ENCODE assay signal across 8 cellular contexts in the genomic region with DNA sequence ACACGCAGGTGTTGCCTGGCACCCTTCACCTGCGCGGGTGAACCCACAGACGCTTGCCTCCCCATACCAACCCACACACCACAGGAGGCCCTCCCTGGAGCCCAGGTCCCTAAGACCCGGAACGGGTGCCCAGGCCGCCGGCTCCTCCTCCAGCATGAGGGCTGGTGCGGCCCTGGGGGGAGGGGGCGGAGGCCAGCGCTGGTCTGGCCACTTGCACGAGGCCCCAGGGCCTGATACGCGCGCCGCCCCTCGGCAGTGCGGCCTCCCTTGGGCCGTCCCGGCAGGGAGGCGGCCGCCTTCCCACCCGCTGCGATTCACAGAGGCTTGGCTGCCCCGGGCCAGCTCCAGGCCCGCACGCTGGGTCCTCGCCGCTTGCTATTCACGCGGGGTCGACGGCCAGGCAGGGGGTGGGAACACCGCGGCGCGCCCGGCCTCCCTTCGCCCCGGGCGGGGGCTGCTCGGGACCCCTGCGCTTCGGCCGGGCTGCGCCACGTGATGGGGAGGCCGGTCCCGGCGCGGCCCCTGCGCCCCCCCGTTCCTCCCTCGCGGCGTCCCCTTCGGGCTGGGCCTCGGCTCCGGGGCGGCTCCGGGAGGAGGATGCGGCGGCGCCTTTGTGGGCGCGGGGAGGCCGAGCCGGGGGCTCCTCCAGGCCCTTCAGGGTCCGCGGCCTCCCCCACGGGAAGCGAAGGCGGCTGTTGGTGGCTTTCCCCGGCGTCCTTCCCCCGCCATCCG. TPM values are rescaled to one million over a fixed set of nuclear protein-coding genes. Genes with fewer than 3 reads are reported as not detected.
DNase-seq lines count a peak whose midpoint lies in the region; ATAC-seq and TF ChIP-seq lines count a peak whose summit lies in the region.

No MANE protein-coding gene starts in this region.

- H3K36me3 ChIP-seq in BLaER1 treated with 17β-estradiol and CSF1 and Interleukin-3, amounts not matched to agents 10 nM and 100 nM: peaks cover 32 to 52% (median 41%) of the 10 kb centered on the region in 11 experiments
- peaks cover 33 to 47% of the 10 kb centered on the region in 2 donors for H3K36me3 ChIP-seq in neuronal stem cell (replicated peaks in 1 of 2; ENCODE audit: control insufficient read depth in 2 of 2, insufficient read depth in 2 of 2, low read length in 2 of 2)

- peak overlapping the region; percentile 76 to 98 (median 96) for H3K27ac ChIP-seq in BLaER1 treated with 17β-estradiol and CSF1 and Interleukin-3, amounts not matched to agents 10 nM and 100 nM
- H3K27ac ChIP-seq in neuronal stem cell (replicated peaks; ENCODE audit: low read length): peak overlapping the region; percentile 67

- ATAC-seq in GM18909 (IDR thresholded peaks at IDR 0.05; ENCODE audit: poor library complexity, unreplicated experiment) (peak; percentile 3), HG03565 (IDR thresholded peaks at IDR 0.05; ENCODE audit: unreplicated experiment) (no peak)
- peak; percentile 1 to 4 for ATAC-seq in activated T-cell treated with anti-CD3 and anti-CD28 coated beads, Interleukin-2, amount 50 U/mL, for 4 hours

- in situ Hi-C loops in KBM-7 (cut with MboI; ENCODE audit: low pct_unique_long_range_greater_than_20kb, low sequenced_read_pairs): no loop called here

- DNase-seq in KBM-7: peak; percentile 34
- no peak for DNase-seq in activated T-cell treated with anti-CD3 and anti-CD28 coated beads, Interleukin-2, amount 50 U/mL, for 4 hours
- peak; percentile 71 for DNase-seq in fibroblast of villous mesenchyme (ENCODE audit: low read depth)
- no peak for DNase-seq in neuronal stem cell (ENCODE audit: low spot score)
- no peak for DNase-seq in GDM1 (lab: John Stamatoyannopoulos, UW)

- no peaks in the 10 kb centered on the region for H3K9me3 Mint-ChIP-seq in activated T-cell treated with anti-CD3 and anti-CD28 coated beads, Interleukin-2, amount 50 U/mL, for 4 hours

- H4K20me1 ChIP-seq in BLaER1 treated with 17β-estradiol and CSF1 and Interleukin-3, amounts not matched to agents 10 nM and 100 nM: peaks cover 18 to 55% (median 48%) of the 10 kb centered on the region in 11 experiments; a peak in 21 of 22 replicates

- H2BK15ac ChIP-seq in neuronal stem cell (ENCODE audit: low read length): peak overlapping the region; percentile 78

- peak overlapping the region; percentile 94 for H3K14ac ChIP-seq in neuronal stem cell (ENCODE audit: low read length)

- no peak for TF ChIP-seq CTCF in fibroblast of villous mesenchyme (IDR thresholded peaks at IDR 0.05; ENCODE audit: insufficient read depth, low read depth, low read length)

- peak overlapping the region; percentile 92 to 100 (median 98) for H3K9ac ChIP-seq in BLaER1 treated with 17β-estradiol and CSF1 and Interleukin-3, amounts not matched to agents 10 nM and 100 nM
- H3K9ac ChIP-seq in neuronal stem cell (ENCODE audit: low read depth, low read length, poor library complexity): peak overlapping the region; percentile 98

- H3K23ac ChIP-seq in neuronal stem cell (ENCODE audit: low read depth, low read length, poor library complexity): peak overlapping the region; percentile 99

- H2BK12ac ChIP-seq in neuronal stem cell (ENCODE audit: low read length): no peak overlapping the region

- H3K4me3 Mint-ChIP-seq in activated T-cell treated with anti-CD3 and anti-CD28 coated beads, Interleukin-2, amount 50 U/mL, for 4 hours: peak overlapping the region; percentile 78

- no peak overlapping the region for H4K91ac ChIP-seq in neuronal stem cell (ENCODE audit: low read depth, low read length, poor library complexity)

- H2BK120ac ChIP-seq in neuronal stem cell (ENCODE audit: low read depth, low read length): peak overlapping the region; percentile 54

- H3K4me1 ChIP-seq in BLaER1 treated with 17β-estradiol and CSF1 and Interleukin-3, amounts not matched to agents 10 nM and 100 nM: peaks cover 44 to 57% (median 52%) of the 10 kb centered on the region in 10 experiments
- peaks cover 40 to 41% of the 10 kb centered on the region in 2 donors for H3K4me1 ChIP-seq in neuronal stem cell (ENCODE audit: control insufficient read depth in 2 of 2, insufficient read depth in 1 of 2, low read depth in 1 of 2, low read length in 2 of 2)

- H3K36me3 Mint-ChIP-seq in activated T-cell treated with anti-CD3 and anti-CD28 coated beads, Interleukin-2, amount 50 U/mL, for 4 hours (ENCODE audit: insufficient read depth): peaks cover 4% of the 10 kb centered on the region

- H2AFZ ChIP-seq in neuronal stem cell (ENCODE audit: low read length): peak overlapping the region; percentile 66

- H3K27me3 ChIP-seq in BLaER1 treated with 17β-estradiol and CSF1 and Interleukin-3, amounts not matched to agents 10 nM and 100 nM: no peaks in the 10 kb centered on the region
- no peaks in the 10 kb centered on the region for H3K27me3 ChIP-seq in neuronal stem cell (ENCODE audit: control insufficient read depth in 3 of 3, insufficient read depth in 3 of 3, low read depth in 1 of 3, low read length in 3 of 3)

- H3K4me3 ChIP-seq in BLaER1 treated with 17β-estradiol and CSF1 and Interleukin-3, amounts not matched to agents 10 nM and 100 nM: peak overlapping the region; percentile 83 to 100 (median 98)
- H3K4me3 ChIP-seq in fibroblast of villous mesenchyme (ENCODE audit: low read depth, low read length) (peak overlapping the region; percentile 72), neuronal stem cell (ENCODE audit: low read length in 2 of 2) (peak overlapping the region; percentile 94 to 97)

- H2AK5ac ChIP-seq in neuronal stem cell (ENCODE audit: low read depth, low read length): peak overlapping the region; percentile 94

- WGBS in neuronal stem cell (ENCODE audit: extremely low coverage in 2 of 2, insufficient read length in 2 of 2, insufficient replicate concordance in 1 of 2), 2 donors: no CpG with 5 or more reads among the region's 77 CpGs

- H3K4me1 Mint-ChIP-seq in activated T-cell treated with anti-CD3 and anti-CD28 coated beads, Interleukin-2, amount 50 U/mL, for 4 hours (ENCODE audit: low read depth): peaks cover 7% of the 10 kb centered on the region

- no peak overlapping the region for H4K8ac ChIP-seq in neuronal stem cell (ENCODE audit: low read depth, low read length)

- no peaks in the 10 kb centered on the region for H3K27me3 Mint-ChIP-seq in activated T-cell treated with anti-CD3 and anti-CD28 coated beads, Interleukin-2, amount 50 U/mL, for 4 hours (ENCODE audit: low read depth)

- peak overlapping the region; percentile 92 to 100 (median 99) for H3K4me2 ChIP-seq in BLaER1 treated with 17β-estradiol and CSF1 and Interleukin-3, amounts not matched to agents 10 nM and 100 nM
- peak overlapping the region; percentile 87 for H3K4me2 ChIP-seq in neuronal stem cell (ENCODE audit: insufficient read depth, low read length, poor library complexity, severe bottlenecking)

- peaks cover 37% of the 10 kb centered on the region for H3K79me1 ChIP-seq in neuronal stem cell (ENCODE audit: low read depth, low read length)

- H3K9me3 ChIP-seq in BLaER1 treated with 17β-estradiol and CSF1 and Interleukin-3, amounts not matched to agents 10 nM and 100 nM (replicated peaks in 1 of 11): no peaks in the 10 kb centered on the region
- H3K9me3 ChIP-seq in neuronal stem cell (replicated peaks in 1 of 2; ENCODE audit: control insufficient read depth in 2 of 2, insufficient read depth in 1 of 2, low read depth in 1 of 2, low read length in 2 of 2): peaks cover 0 to 3% of the 10 kb centered on the region in 2 donors

- peak overlapping the region; percentile 99 for H2BK5ac ChIP-seq in neuronal stem cell (ENCODE audit: low read length)

- H3K18ac ChIP-seq in neuronal stem cell (ENCODE audit: low read length): peak overlapping the region; percentile 95

- H3K4ac ChIP-seq in neuronal stem cell (ENCODE audit: low read length): peak overlapping the region; percentile 53

RNA-seq across cellular contexts. Expression of a gene that starts 0.7 kb away (rescaled TPM):
- total RNA-seq in activated T-cell treated with anti-CD3 and anti-CD28 coated beads, Interleukin-2, amount 50 U/mL, for 4 hours: 100 to 1,000 TPM; 365 to 468 (median 403) TPM
- 274 and 280 TPM in 2 replicates for total RNA-seq in fibroblast of villous mesenchyme
- polyA plus RNA-seq in neuronal stem cell (2013, experiment 1 of 2): 128 TPM
- polyA plus RNA-seq in neuronal stem cell (2013, experiment 2 of 2): 131 TPM

RNA-seq across cellular contexts. Expression of a gene that starts 31.7 kb away (rescaled TPM):
- 100 to 1,000 TPM; 323 to 369 (median 326) TPM for total RNA-seq in activated T-cell treated with anti-CD3 and anti-CD28 coated beads, Interleukin-2, amount 50 U/mL, for 4 hours
- total RNA-seq in fibroblast of villous mesenchyme: 56.1 and 64.4 TPM in 2 replicates
- polyA plus RNA-seq in neuronal stem cell (2013, experiment 1 of 2): 33.5 TPM
- 31.8 TPM for polyA plus RNA-seq in neuronal stem cell (2013, experiment 2 of 2)

RNA-seq across cellular contexts. Expression of a gene that starts 45.7 kb away (rescaled TPM):
- 100 to 1,000 TPM; 172 to 183 (median 177) TPM for total RNA-seq in activated T-cell treated with anti-CD3 and anti-CD28 coated beads, Interleukin-2, amount 50 U/mL, for 4 hours
- 104 and 109 TPM in 2 replicates for total RNA-seq in fibroblast of villous mesenchyme
- polyA plus RNA-seq in neuronal stem cell (2013, experiment 1 of 2): 67.9 TPM
- 66.6 TPM for polyA plus RNA-seq in neuronal stem cell (2013, experiment 2 of 2)

RNA-seq across cellular contexts. Expression of a gene that starts 45.7 kb away (rescaled TPM):
- total RNA-seq in activated T-cell treated with anti-CD3 and anti-CD28 coated beads, Interleukin-2, amount 50 U/mL, for 4 hours: 10 to 100 TPM; 20.3 to 21.5 (median 20.4) TPM
- 39.6 and 47.5 TPM in 2 replicates for total RNA-seq in fibroblast of villous mesenchyme
- polyA plus RNA-seq in neuronal stem cell (2013, experiment 1 of 2): 25.7 TPM
- polyA plus RNA-seq in neuronal stem cell (2013, experiment 2 of 2): 26.2 TPM

RNA-seq across cellular contexts. Expression of a gene that starts 59.9 kb away (rescaled TPM):
- 10 to 100 TPM; 74.2 to 88.6 (median 76.9) TPM for total RNA-seq in activated T-cell treated with anti-CD3 and anti-CD28 coated beads, Interleukin-2, amount 50 U/mL, for 4 hours
- 40.6 and 51.9 TPM in 2 replicates for total RNA-seq in fibroblast of villous mesenchyme
- 72.9 TPM for polyA plus RNA-seq in neuronal stem cell (2013, experiment 1 of 2)
- polyA plus RNA-seq in neuronal stem cell (2013, experiment 2 of 2): 72.2 TPM

Comparison
In these comparisons a context has a peak if more than half of its experiments do, and no peak if none do; other contexts are left out.
1. DNase-seq: peak in KBM-7 (single experiment) and fibroblast of villous mesenchyme (single experiment); none in activated T-cell treated with anti-CD3 and anti-CD28 coated beads, Interleukin-2, amount 50 U/mL, for 4 hours (single experiment), neuronal stem cell (single experiment) and GDM1 (single experiment).
2. Peak in every context shown above with its lines, with median percentiles within 50 percentile points of each other: H3K4me3 ChIP-seq.